Comparison of ENCODE assay signal across 8 cellular contexts in genomic region chr12:109844983-109845841, GRCh38. TPM values are rescaled to one million over a fixed set of nuclear protein-coding genes. Genes with fewer than 3 reads are reported as not detected.
DNase-seq lines count a peak whose midpoint lies in the region; ATAC-seq, FAIRE-seq and TF ChIP-seq lines count a peak whose summit lies in the region.

No MANE protein-coding gene starts in this region.

- peak; percentile 92 for ATAC-seq in HCT116
- peak; percentile 87 to 98 (median 95) for ATAC-seq in heart right ventricle
- peak; percentile 92 to 99 (median 95) for ATAC-seq in psoas muscle

- H3K9me3 Mint-ChIP-seq in activated naive CD8-positive, alpha-beta T cell treated with anti-CD3 and anti-CD28 coated beads for 36 hours: no peaks in the 10 kb centered on the region

- H3K27me3 Mint-ChIP-seq in activated naive CD8-positive, alpha-beta T cell treated with anti-CD3 and anti-CD28 coated beads for 36 hours: no peaks in the 10 kb centered on the region

- WGBS in heart right ventricle, 2 donors: 13 to 14% methylated on average over 31 of the region's 31 CpGs
- 14 to 16% (median 16%) methylated on average over 31 of the region's 31 CpGs for WGBS in psoas muscle, 3 donors

- no peaks in the 10 kb centered on the region for H3K9me3 ChIP-seq in HCT116 (ENCODE audit: control insufficient read depth in 1 of 2, insufficient read depth in 1 of 2, low read depth in 1 of 2, low read length in 2 of 2)
- no peaks in the 10 kb centered on the region for H3K9me3 ChIP-seq in heart right ventricle
- H3K9me3 ChIP-seq in psoas muscle: no peaks in the 10 kb centered on the region

- in situ Hi-C loops in G401 (cut with HindIII; ENCODE audit: low sequenced_read_pairs): no loop called here

- no TSS peak for BruUV-seq in HCT116 (replicated peaks; lab: Mats Ljungman, UMichigan)

- H3K4me2 ChIP-seq in HCT116 (ENCODE audit: low read length): peak overlapping the region; percentile 40

- no peaks in the 10 kb centered on the region for H3K36me3 ChIP-seq in HCT116 (ENCODE audit: control insufficient read depth in 1 of 2, insufficient read depth in 2 of 2, low read length in 2 of 2)
- peaks cover 0 to under 1% (median 0%) of the 10 kb centered on the region in 9 donors for H3K36me3 ChIP-seq in heart right ventricle
- no peaks in the 10 kb centered on the region for H3K36me3 ChIP-seq in psoas muscle (ENCODE audit: insufficient read depth in 1 of 2, low read depth in 1 of 2)

- POLR2A ChIA-PET in HCT116 (lab: Charles Lee): no interaction called here

- H3K27ac ChIP-seq in HCT116 (ENCODE audit: low read depth, low read length) (no peak overlapping the region), heart right ventricle (peak overlapping the region in 1 of 10 donors; percentile 60), psoas muscle (no peak overlapping the region)

- TF ChIP-seq CTCF in HCT116 (IDR thresholded peaks at IDR 0.05 in 2 of 3, conservative IDR thresholded peaks at IDR 0.05 in 1 of 3; ENCODE audit: borderline replicate concordance in 1 of 3, insufficient read depth in 1 of 3, low read depth in 2 of 3, low read length in 2 of 3) (peak; percentile 97 to 98 (median 98)), NB4 (IDR thresholded peaks at IDR 0.05; ENCODE audit: low read depth, low read length) (peak; percentile 97), heart right ventricle (IDR thresholded peaks at IDR 0.05) (peak; percentile 90 to 100 (median 98)), psoas muscle (IDR thresholded peaks at IDR 0.05) (peak; percentile 94)

- no peaks in the 10 kb centered on the region for H3K79me2 ChIP-seq in HCT116 (ENCODE audit: insufficient read depth, low read length)

- peak; percentile 94 for TF ChIP-seq RAD21 in HCT116 (IDR thresholded peaks at IDR 0.05; ENCODE audit: low read depth)

- no peaks in the 10 kb centered on the region for H3K9me2 ChIP-seq in HCT116 (ENCODE audit: insufficient read depth)

- H3K4me3 ChIP-seq in HCT116 (replicated peaks in 1 of 2; ENCODE audit: low read depth in 1 of 2, low read length in 2 of 2) (no peak overlapping the region), NB4 (ENCODE audit: low read depth, low read length) (peak overlapping the region; percentile 35), heart right ventricle (peak overlapping the region in 6 of 10 donors; percentile 17 to 33 (median 27)), psoas muscle (peak overlapping the region; percentile 30)

- RAD21 ChIA-PET in HCT116 (lab: Charles Lee; ENCODE audit: low non-redundant PET in 1 of 2, low total read pairs in 2 of 2, uncharacterized antibody in 2 of 2, unreplicated experiment in 2 of 2): interaction anchor here in 1 of 2 experiments (0.7 to 1.1 kb wide), 2 partner anchors 247 to 412 kb away, joined by 3 read pairs; no protein-coding TSS in a partner anchor

- no peak overlapping the region for H3K27ac Mint-ChIP-seq in activated naive CD8-positive, alpha-beta T cell treated with anti-CD3 and anti-CD28 coated beads for 36 hours

- H4K20me1 ChIP-seq in HCT116 (ENCODE audit: insufficient read depth): no peaks in the 10 kb centered on the region

- no peak for FAIRE-seq in urothelium cell line (lab: Jason Lieb, UNC)

- peak; percentile 79 for DNase-seq in G401 (ENCODE audit: low spot score)
- peak; percentile 73 for DNase-seq in HCT116 (ENCODE audit: low read depth, low spot score)
- peak; percentile 89 for DNase-seq in NB4 (ENCODE audit: low read depth)
- DNase-seq in SKM-1 treated with dmso at 0.1 percent for 144 hours (lab: John Stamatoyannopoulos, UW; ENCODE audit: unreplicated experiment): peak; percentile 48
- peak; percentile 89 for DNase-seq in activated naive CD8-positive, alpha-beta T cell treated with anti-CD3 and anti-CD28 coated beads for 36 hours
- DNase-seq in heart right ventricle: peak; percentile 83 to 90
- peak; percentile 86 to 91 for DNase-seq in psoas muscle
- DNase-seq in urothelium cell line (ENCODE audit: low spot score): peak; percentile 89

- H3K9ac ChIP-seq in HCT116 (ENCODE audit: low read length): no peak overlapping the region

- peak overlapping the region; percentile 57 for H2AFZ ChIP-seq in HCT116 (ENCODE audit: low read depth, low read length, poor library complexity, severe bottlenecking)

- H3K36me3 Mint-ChIP-seq in activated naive CD8-positive, alpha-beta T cell treated with anti-CD3 and anti-CD28 coated beads for 36 hours: no peaks in the 10 kb centered on the region

- peaks cover 12 to 21% of the 10 kb centered on the region in 2 experiments; a peak in 3 of 4 replicates for H3K4me1 ChIP-seq in HCT116 (ENCODE audit: control insufficient read depth in 1 of 2, insufficient read depth in 2 of 2, low read length in 2 of 2)
- H3K4me1 ChIP-seq in heart right ventricle: peaks cover 0 to 30% (median 0%) of the 10 kb centered on the region in 9 donors
- H3K4me1 ChIP-seq in psoas muscle: peaks cover 4% of the 10 kb centered on the region

- CTCF ChIA-PET in HCT116 (lab: Charles Lee): interaction anchor here (0.6 to 2.0 kb wide), 29 partner anchors 9 to 623 kb away, joined by 3 to 19 read pairs (median 4); partner anchors contain the start of genes FAM216A, GPN3, MMAB and MVK

- H3K27me3 ChIP-seq in HCT116 (ENCODE audit: insufficient read depth, low read length): no peaks in the 10 kb centered on the region
- H3K27me3 ChIP-seq in heart right ventricle: no peaks in the 10 kb centered on the region
- no peaks in the 10 kb centered on the region for H3K27me3 ChIP-seq in psoas muscle (ENCODE audit: insufficient read depth in 3 of 3, low read length in 2 of 3)

- H3K4me3 Mint-ChIP-seq in activated naive CD8-positive, alpha-beta T cell treated with anti-CD3 and anti-CD28 coated beads for 36 hours: peak overlapping the region; percentile 32

- H3K4me1 Mint-ChIP-seq in activated naive CD8-positive, alpha-beta T cell treated with anti-CD3 and anti-CD28 coated beads for 36 hours: peaks cover 2% of the 10 kb centered on the region

- TF ChIP-seq POLR2A in HCT116 (IDR thresholded peaks at IDR 0.05; ENCODE audit: borderline replicate concordance, extremely low read depth, insufficient read depth, insufficient read length): no peak
- TF ChIP-seq POLR2A in NB4 (IDR thresholded peaks at IDR 0.05; ENCODE audit: extremely low read depth, insufficient read length): no peak

- intact Hi-C loops in HCT116 (cut with micrococcal nuclease) (loop anchor here (1.0 kb wide), 1 partner anchor 40 kb away; no protein-coding TSS in a partner anchor), heart right ventricle (cut with DNase I) (loop anchor here in 8 of 10 donors (1.0 to 5.0 kb wide), 3 partner anchors 38 to 40 kb away; no protein-coding TSS in a partner anchor), psoas muscle (cut with DNase I) (loop anchor here (1.0 to 2.0 kb wide), 2 partner anchors 40 kb away; no protein-coding TSS in a partner anchor)

TF ChIP-seq in HCT116, 20 proteins besides CTCF, POLR2A, EP300 and RAD21:
- TF ChIP-seq CBX3 (IDR thresholded peaks at IDR 0.05; ENCODE audit: low read depth) (peak; percentile 61), ELF1 (IDR thresholded peaks at IDR 0.05; ENCODE audit: borderline replicate concordance, low read depth) (no peak), SP1 (IDR thresholded peaks at IDR 0.05; ENCODE audit: low read depth) (peak; percentile 12; the same call in 1 of the 2 replicates)
TF ChIP-seq in HCT116: peak in this region for 2.

RNA-seq across cellular contexts. Expression of gene TRPV4, which starts 12.0 kb away (rescaled TPM):
- not detected in 2 replicates for total RNA-seq in G401 (2014; rRNA removed; shearing (Covaris generic))
- total RNA-seq in HCT116 (2021; ENCODE audit: unreplicated experiment): 0.54 TPM
- 0.30 and 0.36 TPM in 2 replicates for polyA plus RNA-seq in HCT116 (2012)
- total RNA-seq in activated naive CD8-positive, alpha-beta T cell treated with anti-CD3 and anti-CD28 coated beads for 36 hours: not detected
- total RNA-seq in heart right ventricle: 1 to 10 TPM in 2 of 10 donors, under 1 TPM in 6, not detected in 2; 0.16 to 1.0 (median 0.37) TPM
- under 1 TPM; 0.07 to 0.29 TPM for polyA plus RNA-seq in heart right ventricle
- total RNA-seq in psoas muscle: under 1 TPM in 3 of 4 donors, not detected in 1; 0.07 to 0.11 (median 0.10) TPM
- under 1 TPM; 0.03 to 0.07 (median 0.05) TPM for polyA plus RNA-seq in psoas muscle

RNA-seq across cellular contexts. Expression of gene GLTP, which starts 35.1 kb away (rescaled TPM):
- 31.0 and 34.9 TPM in 2 replicates for total RNA-seq in G401 (2014; rRNA removed; shearing (Covaris generic))
- 26.6 TPM for total RNA-seq in HCT116 (2021; ENCODE audit: unreplicated experiment)
- polyA plus RNA-seq in HCT116 (2012): 32.5 and 54.4 TPM in 2 replicates
- total RNA-seq in activated naive CD8-positive, alpha-beta T cell treated with anti-CD3 and anti-CD28 coated beads for 36 hours: 10 to 100 TPM; 31.5 to 32.4 TPM
- total RNA-seq in heart right ventricle: 10 to 100 TPM; 18.0 to 28.0 (median 22.0) TPM
- 10 to 100 TPM; 19.4 to 23.1 TPM for polyA plus RNA-seq in heart right ventricle
- 10 to 100 TPM; 15.3 to 23.3 (median 16.9) TPM for total RNA-seq in psoas muscle
- polyA plus RNA-seq in psoas muscle: 10 to 100 TPM; 12.1 to 18.7 (median 18.2) TPM

RNA-seq across cellular contexts. Expression of gene TCHP, which starts 54.9 kb away (rescaled TPM):
- 12.9 and 38.3 TPM in 2 replicates for total RNA-seq in G401 (2014; rRNA removed; shearing (Covaris generic))
- 17.3 TPM for total RNA-seq in HCT116 (2021; ENCODE audit: unreplicated experiment)
- 10.2 and 12.3 TPM in 2 replicates for polyA plus RNA-seq in HCT116 (2012)
- 10 to 100 TPM; 22.9 to 24.9 TPM for total RNA-seq in activated naive CD8-positive, alpha-beta T cell treated with anti-CD3 and anti-CD28 coated beads for 36 hours
- 10 to 100 TPM in 4 of 10 donors, 1 to 10 TPM in 6; 7.0 to 14.1 (median 9.1) TPM for total RNA-seq in heart right ventricle
- polyA plus RNA-seq in heart right ventricle: 10 to 100 TPM in 1 of 2 donors, 1 to 10 TPM in 1; 7.3 to 13.2 TPM
- total RNA-seq in psoas muscle: 10 to 100 TPM in 1 of 4 donors, 1 to 10 TPM in 3; 5.8 to 11.2 (median 8.5) TPM
- polyA plus RNA-seq in psoas muscle: 10 to 100 TPM in 1 of 3 donors, 1 to 10 TPM in 2; 4.5 to 14.8 (median 5.7) TPM

Comparison
In these comparisons a context has a peak if more than half of its experiments do, and no peak if none do; other contexts are left out.
1. H3K4me3 ChIP-seq: peak in NB4 (single experiment), heart right ventricle (6 of 10) and psoas muscle (single experiment); none in HCT116 (0 of 2).
2. Peak in every context shown above with its lines, with median percentiles within 50 percentile points of each other: DNase-seq, ATAC-seq and CTCF ChIP-seq.